In the genomic region with DNA sequence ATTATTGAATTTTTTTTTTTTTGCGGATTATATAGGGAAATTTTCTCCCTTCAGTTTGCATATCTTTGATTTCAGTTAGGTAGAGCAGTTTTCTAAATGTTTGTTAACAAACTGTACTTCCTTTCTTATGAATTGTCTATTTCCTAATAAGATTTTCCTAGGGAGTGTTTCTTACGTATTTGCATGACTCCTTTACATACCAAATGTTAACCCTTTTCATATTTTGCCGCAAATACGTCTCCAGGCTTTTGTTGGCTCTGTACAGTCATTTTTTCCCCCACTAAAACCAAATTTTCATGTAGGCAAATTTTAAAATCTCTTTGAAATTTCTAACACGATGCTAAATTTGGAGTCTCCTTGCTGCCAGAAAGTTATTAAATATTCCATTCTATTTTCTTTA, we compare ENCODE assay signal across 11 cellular contexts. TPM values are rescaled to one million over a fixed set of nuclear protein-coding genes. Genes with fewer than 3 reads are reported as not detected.
A peak's percentile ranks its signal among the peaks of the same experiment; 100 is the strongest.
DNase-seq lines count a peak whose midpoint lies in the region; ATAC-seq and TF ChIP-seq lines count a peak whose summit lies in the region.
"Had no signal": no experiment of that assay in that cellular context is flagged by ENCODE, and none has a peak within 500 bp of the region (broad histone marks: within the 10 kb centered on the region; RNA-seq: fewer than 3 reads in every experiment).

No MANE protein-coding gene starts in this region.

- no peaks in the 10 kb centered on the region for H3K27me3 Mint-ChIP-seq in activated T-helper 17 cell treated with anti-CD3 and anti-CD28 coated beads, Interleukin-2, amount 50 U/mL, for 72 hours
- H3K27me3 Mint-ChIP-seq: stimulated activated naive B cell treated with anti-CD40 and anti-IgM and Interleukin-4, amounts not matched to agents 10 μg/mL and 1 μg/mL and 100 μg/mL, for 72 hours had no signal

- peaks cover 23% of the 10 kb centered on the region for H3K79me2 ChIP-seq in hepatocyte

- H3K9me2 ChIP-seq in hepatocyte (replicated peaks; ENCODE audit: insufficient read depth): no peaks in the 10 kb centered on the region

- DNase-seq in HCEC 1CT (peak; percentile 27), hepatocyte (ENCODE audit: low spot score) (no peak), superior temporal gyrus (ENCODE audit: extremely low spot score) (peak; percentile 23), hepatic stellate cell (ENCODE audit: low spot score) (no peak), activated gamma-delta T cell (lab: John Stamatoyannopoulos, UW) (no peak), NCI-H146 (lab: John Stamatoyannopoulos, UW) (no peak)
- DNase-seq: KG1; stimulated activated naive B cell treated with anti-CD40 and anti-IgM and Interleukin-4, amounts not matched to agents 10 μg/mL and 1 μg/mL and 100 μg/mL, for 72 hours had no signal

- H4K20me1 ChIP-seq in hepatocyte (ENCODE audit: insufficient read depth, poor library complexity, severe bottlenecking): no peaks in the 10 kb centered on the region

- peaks cover 19% of the 10 kb centered on the region for H3K4me1 Mint-ChIP-seq in activated T-helper 17 cell treated with anti-CD3 and anti-CD28 coated beads, Interleukin-2, amount 50 U/mL, for 72 hours

- H3K4me3 Mint-ChIP-seq in activated T-helper 17 cell treated with anti-CD3 and anti-CD28 coated beads, Interleukin-2, amount 50 U/mL, for 72 hours: peak overlapping the region; percentile 44

- no peaks in the 10 kb centered on the region for H3K36me3 ChIP-seq in hepatocyte (replicated peaks; ENCODE audit: insufficient read depth, low read depth)

- H3K9me3 ChIP-seq in hepatocyte (ENCODE audit: low read depth): no peaks in the 10 kb centered on the region
- H3K9me3 ChIP-seq: ascending aorta had no signal

- no peak for ATAC-seq in activated T-helper 17 cell treated with anti-CD3 and anti-CD28 coated beads, Interleukin-2, amount 50 U/mL, for 72 hours (replicated peaks)
- ATAC-seq: stimulated activated naive B cell treated with anti-CD40 and anti-IgM and Interleukin-4, amounts not matched to agents 10 μg/mL and 1 μg/mL and 100 μg/mL, for 72 hours had no signal

- H2AFZ ChIP-seq in hepatocyte: no peak overlapping the region

- 17% methylated on average over 5 of the region's 5 CpGs for WGBS in hepatocyte (ENCODE audit: low lambda C conversion rate, missing lambda C conversion rate)

- no peaks in the 10 kb centered on the region for H3K27me3 ChIP-seq in hepatocyte
- H3K27me3 ChIP-seq: ascending aorta had no signal

- peak overlapping the region; percentile 54 for H3K27ac Mint-ChIP-seq in activated T-helper 17 cell treated with anti-CD3 and anti-CD28 coated beads, Interleukin-2, amount 50 U/mL, for 72 hours
- H3K27ac Mint-ChIP-seq: stimulated activated naive B cell treated with anti-CD40 and anti-IgM and Interleukin-4, amounts not matched to agents 10 μg/mL and 1 μg/mL and 100 μg/mL, for 72 hours had no signal

- peak overlapping the region; percentile 62 for H3K4me2 ChIP-seq in hepatocyte

- no peaks in the 10 kb centered on the region for H3K9me3 Mint-ChIP-seq in activated T-helper 17 cell treated with anti-CD3 and anti-CD28 coated beads, Interleukin-2, amount 50 U/mL, for 72 hours
- H3K9me3 Mint-ChIP-seq: stimulated activated naive B cell treated with anti-CD40 and anti-IgM and Interleukin-4, amounts not matched to agents 10 μg/mL and 1 μg/mL and 100 μg/mL, for 72 hours; T-helper 2 cell treated with Interferon-gamma antibody and Interleukin-4, amounts not matched to agents 5 μg/mL and 100 μg/mL, for 36 hours had no signal

- H3K4me1 ChIP-seq in hepatocyte (ENCODE audit: insufficient read depth): peaks cover 28% of the 10 kb centered on the region

- peak overlapping the region; percentile 55 for H3K27ac ChIP-seq in hepatocyte

- no peak for TF ChIP-seq CTCF in hepatocyte (IDR thresholded peaks at IDR 0.05; ENCODE audit: poor library complexity)

- H3K36me3 Mint-ChIP-seq in activated T-helper 17 cell treated with anti-CD3 and anti-CD28 coated beads, Interleukin-2, amount 50 U/mL, for 72 hours (ENCODE audit: low read depth): peaks cover 16% of the 10 kb centered on the region

- no peak overlapping the region for H3K4me3 ChIP-seq in hepatocyte

RNA-seq across cellular contexts. Expression of a gene that starts 1.9 kb away (rescaled TPM):
- 1 to 10 TPM; 4.7 to 9.7 TPM for total RNA-seq in activated T-helper 17 cell treated with anti-CD3 and anti-CD28 coated beads, Interleukin-2, amount 50 U/mL, for 72 hours
- total RNA-seq in hepatocyte: 23.4 and 27.4 TPM in 2 replicates
- polyA plus RNA-seq in hepatocyte: 29.4 and 30.4 TPM in 2 replicates

RNA-seq across cellular contexts. Expression of a gene that starts 17.4 kb away (rescaled TPM):
- 1 to 10 TPM; 1.5 to 3.7 TPM for total RNA-seq in activated T-helper 17 cell treated with anti-CD3 and anti-CD28 coated beads, Interleukin-2, amount 50 U/mL, for 72 hours
- total RNA-seq in hepatocyte: 13.8 and 14.2 TPM in 2 replicates
- 8.1 and 14.2 TPM in 2 replicates for polyA plus RNA-seq in hepatocyte

RNA-seq across cellular contexts. Expression of a gene that starts 44.0 kb away (rescaled TPM):
- total RNA-seq in activated T-helper 17 cell treated with anti-CD3 and anti-CD28 coated beads, Interleukin-2, amount 50 U/mL, for 72 hours: 10 to 100 TPM; 44.6 to 46.4 TPM
- total RNA-seq in hepatocyte: 6.4 and 8.7 TPM in 2 replicates
- polyA plus RNA-seq in hepatocyte: 2.7 and 5.0 TPM in 2 replicates

Comparison
In these comparisons a context has a peak if more than half of its experiments do, and no peak if none do; other contexts are left out.
1. DNase-seq: peak in HCEC 1CT (single experiment) and superior temporal gyrus (single experiment); none in hepatocyte (single experiment), hepatic stellate cell (single experiment), activated gamma-delta T cell (single experiment) and NCI-H146 (single experiment).